In the genomic region with DNA sequence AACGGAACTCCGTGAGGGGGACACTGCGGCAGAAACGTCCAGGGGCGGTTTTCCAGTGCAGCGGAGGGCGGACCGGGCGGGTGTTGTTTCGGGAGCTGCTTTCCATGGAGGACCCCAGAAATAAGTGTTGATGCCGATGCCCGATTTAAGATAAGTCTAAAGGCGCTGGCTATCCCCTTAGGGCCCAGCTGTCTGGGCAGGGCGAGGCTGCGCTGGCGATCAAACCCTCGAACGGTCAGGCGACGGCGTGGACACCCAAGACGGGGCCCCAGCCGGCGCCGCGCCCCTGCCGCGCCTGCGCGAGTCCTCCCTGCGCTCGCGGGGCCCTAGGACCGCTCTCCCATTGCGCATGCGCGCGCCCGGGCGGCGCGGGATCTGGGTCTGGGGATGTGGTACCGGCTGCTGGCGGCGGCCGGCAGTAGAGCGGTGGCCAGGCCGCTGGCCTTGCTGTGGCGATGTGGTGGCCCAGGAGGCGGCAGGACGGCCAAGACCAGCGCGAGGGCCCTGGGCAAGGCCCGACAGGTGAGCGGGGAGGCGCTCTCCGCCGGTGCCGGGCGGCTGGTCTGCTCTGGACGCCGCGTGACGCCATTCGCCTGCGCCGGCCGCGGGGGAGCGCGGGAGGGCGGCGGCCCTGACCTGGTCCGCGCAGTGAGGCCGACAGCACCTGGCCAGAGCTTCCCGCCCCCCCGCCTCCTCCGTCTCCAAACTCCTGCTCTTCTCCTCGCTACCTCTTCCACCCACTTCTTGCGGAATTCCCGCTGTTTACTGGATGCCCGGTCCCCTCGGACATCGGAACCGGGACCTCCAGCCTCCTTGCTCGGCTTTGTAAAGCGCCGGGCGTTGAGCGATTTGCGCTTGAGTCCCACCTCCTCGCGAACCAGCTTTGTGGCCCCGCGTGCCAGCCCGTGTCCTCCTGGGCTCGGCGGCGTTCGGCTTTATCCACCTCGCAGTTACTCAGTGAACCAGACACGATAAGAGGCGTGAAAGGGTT, we compare ENCODE assay signal across 8 cellular contexts. TPM values are rescaled to one million over a fixed set of nuclear protein-coding genes. Genes with fewer than 3 reads are reported as not detected.
A peak's percentile ranks its signal among the peaks of the same experiment; 100 is the strongest.
DNase-seq lines count a peak whose midpoint lies in the region; ATAC-seq and TF ChIP-seq lines count a peak whose summit lies in the region.

No MANE protein-coding gene starts in this region.

- H3K27ac Mint-ChIP-seq in activated naive CD8-positive, alpha-beta T cell treated with anti-CD3 and anti-CD28 coated beads, Interleukin-2, amount 10 ng/mL, durations not matched to agents 7 days and 5 days = peak overlapping the region; percentile 97

- peak; percentile 88 to 91 for TF ChIP-seq POLR2A in tibial nerve (IDR thresholded peaks at IDR 0.05)

- TF ChIP-seq EP300 in tibial nerve (IDR thresholded peaks at IDR 0.05) = peak in 1 of 2 donors; percentile 87

- CTCF ChIA-PET in GM10248 (lab: Yijun Ruan, JAX) = interaction anchor here (0.8 to 1.3 kb wide), 2 partner anchors 12 to 14 kb away, joined by 3 to 5 read pairs; no protein-coding TSS in a partner anchor
- CTCF ChIA-PET in HEK293T (lab: Yijun Ruan, JAX) = interaction anchor here (0.9 kb wide), 1 partner anchor 112 kb away, joined by 3 read pairs; no protein-coding TSS in a partner anchor

- peaks cover 13% of the 10 kb centered on the region for H3K79me2 ChIP-seq in trophoblast cell (ENCODE audit: control insufficient read depth, insufficient read depth, low read length, poor library complexity)

- peak overlapping the region; percentile 97 for H2BK5ac ChIP-seq in trophoblast cell (ENCODE audit: low read depth, low read length, poor library complexity)

- H3K9me3 ChIP-seq in trophoblast cell (ENCODE audit: insufficient read depth, low read depth, low read length) (peaks cover 7% of the 10 kb centered on the region), tibial nerve (peaks cover 0 to 10% (median 0%) of the 10 kb centered on the region in 4 donors)

- no peaks in the 10 kb centered on the region for H3K27me3 Mint-ChIP-seq in activated naive CD8-positive, alpha-beta T cell treated with anti-CD3 and anti-CD28 coated beads, Interleukin-2, amount 10 ng/mL, durations not matched to agents 7 days and 5 days

- H3K4me3 Mint-ChIP-seq in activated naive CD8-positive, alpha-beta T cell treated with anti-CD3 and anti-CD28 coated beads, Interleukin-2, amount 10 ng/mL, durations not matched to agents 7 days and 5 days = peak overlapping the region; percentile 99

- peak overlapping the region; percentile 98 for H3K18ac ChIP-seq in trophoblast cell (ENCODE audit: low read length)

- peak overlapping the region; percentile 90 for H3K4ac ChIP-seq in trophoblast cell (ENCODE audit: low read depth, low read length)

- peak overlapping the region; percentile 92 for H3K27ac ChIP-seq in trophoblast cell (ENCODE audit: low read depth, low read length)
- peak overlapping the region; percentile 92 to 98 (median 96) for H3K27ac ChIP-seq in tibial nerve

- no CpG with 5 or more reads among the region's 104 CpGs for WGBS in trophoblast cell (ENCODE audit: extremely low coverage, insufficient coverage, insufficient read length)
- 1% methylated on average over 37 to 70 of the region's 104 CpGs for WGBS in tibial nerve, 2 donors

- TF ChIP-seq CTCF in GM10248 (IDR thresholded peaks at IDR 0.05; ENCODE audit: control extremely low read depth, extremely low read depth, low read depth, missing control alignments) (no peak), tibial nerve (IDR thresholded peaks at IDR 0.05) (peak in 2 of 5 experiments; percentile 49 to 63)

- peak overlapping the region; percentile 61 for H3K4me2 ChIP-seq in trophoblast cell (ENCODE audit: low read length)

- ATAC-seq in activated naive CD8-positive, alpha-beta T cell treated with anti-CD3 and anti-CD28 coated beads, Interleukin-2, amount 10 ng/mL, durations not matched to agents 7 days and 5 days (ENCODE audit: low read depth) = peak; percentile 97

- H3K4me1 ChIP-seq in trophoblast cell (ENCODE audit: control insufficient read depth in 1 of 2, insufficient read depth in 2 of 2, low read length in 2 of 2) (peaks cover 9% of the 10 kb centered on the region in 2 experiments), tibial nerve (peaks cover 0 to 44% (median 20%) of the 10 kb centered on the region in 4 donors)

- H3K9ac ChIP-seq in trophoblast cell (ENCODE audit: low read length) = peak overlapping the region; percentile 98

- H3K4me3 ChIP-seq in trophoblast cell (ENCODE audit: low read depth, low read length) (peak overlapping the region; percentile 97), tibial nerve (peak overlapping the region; percentile 75 to 98 (median 92))

- peaks cover 15% of the 10 kb centered on the region for H3K36me3 Mint-ChIP-seq in activated naive CD8-positive, alpha-beta T cell treated with anti-CD3 and anti-CD28 coated beads, Interleukin-2, amount 10 ng/mL, durations not matched to agents 7 days and 5 days

- POLR2A ChIA-PET in GM10248 (lab: Yijun Ruan, JAX) = interaction anchor here (1.0 kb wide), 1 partner anchor 19 kb away, joined by 3 read pairs; no protein-coding TSS in a partner anchor
- POLR2A ChIA-PET in HEK293T (lab: Yijun Ruan, JAX) = interaction anchor here (0.8 to 3.0 kb wide), 20 partner anchors 8 to 74 kb away, joined by 3 to 12 read pairs (median 4); partner anchors contain the start of gene TUBB3
- POLR2A ChIA-PET in activated naive CD8-positive, alpha-beta T cell treated with anti-CD3 and anti-CD28 coated beads, Interleukin-2, amount 10 ng/mL, durations not matched to agents 7 days and 5 days (lab: Charles Lee) = interaction anchor here (0.7 to 2.1 kb wide), 7 partner anchors 23 to 755 kb away, joined by 3 to 10 read pairs (median 4); partner anchors contain the start of genes MC1R, TCF25 and ZNF778

- H3K9me3 Mint-ChIP-seq in activated naive CD8-positive, alpha-beta T cell treated with anti-CD3 and anti-CD28 coated beads, Interleukin-2, amount 10 ng/mL, durations not matched to agents 7 days and 5 days = peaks cover 5% of the 10 kb centered on the region

- intact Hi-C loops in cardiac septum (cut with DNase I) = loop anchor here (5.0 kb wide), 1 partner anchor 50 kb away; the partner anchor contains the start of gene TUBB3

- H3K27me3 ChIP-seq in trophoblast cell (ENCODE audit: insufficient read depth, low read length) (no peaks in the 10 kb centered on the region), tibial nerve (no peaks in the 10 kb centered on the region)

- H3K23ac ChIP-seq in trophoblast cell (ENCODE audit: low read length) = no peak overlapping the region

- H2AK5ac ChIP-seq in trophoblast cell (ENCODE audit: low read length) = peak overlapping the region; percentile 71

- H4K12ac ChIP-seq in trophoblast cell (ENCODE audit: low read depth, low read length) = peak overlapping the region; percentile 100

- peak overlapping the region; percentile 99 for H4K91ac ChIP-seq in trophoblast cell (ENCODE audit: low read depth, low read length)

- DNase-seq in GM10248 (ENCODE audit: extremely low spot score) (peak; percentile 100), HEK293T (ENCODE audit: extremely low spot score) (peak; percentile 100), MV-4-11 (lab: John Stamatoyannopoulos, UW) (peak; percentile 85), SKM-1 treated with dmso at 0.1 percent for 144 hours (lab: John Stamatoyannopoulos, UW; ENCODE audit: unreplicated experiment) (peak; percentile 88), cardiac septum (ENCODE audit: low spot score) (peak; percentile 96), trophoblast cell (peak; percentile 93 to 99), tibial nerve (ENCODE audit: low spot score in 2 of 2) (peak; percentile 75 to 79)
- DNase-seq in activated naive CD8-positive, alpha-beta T cell treated with anti-CD3 and anti-CD28 coated beads, Interleukin-2, amount 10 ng/mL, durations not matched to agents 7 days and 5 days = peak; percentile 98

- H2BK120ac ChIP-seq in trophoblast cell (ENCODE audit: insufficient read depth, low read length, poor library complexity) = peak overlapping the region; percentile 91

- H3K14ac ChIP-seq in trophoblast cell (ENCODE audit: low read length) = peak overlapping the region; percentile 100

- peak overlapping the region; percentile 98 for H2AFZ ChIP-seq in trophoblast cell (ENCODE audit: insufficient read depth, low read length, poor library complexity)

- peak overlapping the region; percentile 100 for H4K8ac ChIP-seq in trophoblast cell (ENCODE audit: low read depth, low read length)

- peaks cover 4% of the 10 kb centered on the region in 2 experiments for H3K36me3 ChIP-seq in trophoblast cell (ENCODE audit: control insufficient read depth in 1 of 2, insufficient read depth in 2 of 2, low read length in 2 of 2)
- H3K36me3 ChIP-seq in tibial nerve = peaks cover 0 to 23% (median 0%) of the 10 kb centered on the region in 3 donors

- no peak overlapping the region for H2BK12ac ChIP-seq in trophoblast cell (ENCODE audit: low read length)

- H3K79me1 ChIP-seq in trophoblast cell (ENCODE audit: low read length) = peaks cover 12% of the 10 kb centered on the region

- peaks cover 21% of the 10 kb centered on the region for H3K4me1 Mint-ChIP-seq in activated naive CD8-positive, alpha-beta T cell treated with anti-CD3 and anti-CD28 coated beads, Interleukin-2, amount 10 ng/mL, durations not matched to agents 7 days and 5 days

TF ChIP-seq in HEK293T, 16 proteins besides CTCF, POLR2A, EP300 and RAD21:
- peak; percentile 88 for TF ChIP-seq L3MBTL2 (conservative IDR thresholded peaks at IDR 0.05)
- TF ChIP-seq NFRKB (IDR thresholded peaks at IDR 0.05) = no peak
TF ChIP-seq in HEK293T: peak in this region for 1.

RNA-seq across cellular contexts. Expression of gene DEF8, which starts 24.0 kb away (rescaled TPM):
- total RNA-seq in activated naive CD8-positive, alpha-beta T cell treated with anti-CD3 and anti-CD28 coated beads, Interleukin-2, amount 10 ng/mL, durations not matched to agents 7 days and 5 days = 10 to 100 TPM; 30.9 to 33.5 TPM
- total RNA-seq in cardiac septum = 42.8 TPM
- 48.9 and 52.2 TPM in 2 replicates for polyA plus RNA-seq in trophoblast cell (2013)
- total RNA-seq in tibial nerve = 100 to 1,000 TPM in 2 of 4 donors, 10 to 100 TPM in 2; 60.9 to 144 (median 96.6) TPM

RNA-seq across cellular contexts. Expression of gene DBNDD1, which starts 46.7 kb away (rescaled TPM):
- total RNA-seq in activated naive CD8-positive, alpha-beta T cell treated with anti-CD3 and anti-CD28 coated beads, Interleukin-2, amount 10 ng/mL, durations not matched to agents 7 days and 5 days = 1 to 10 TPM in 1 of 2 experiments, under 1 TPM in 1; 0.62 to 1.2 TPM
- 3.0 TPM for total RNA-seq in cardiac septum
- polyA plus RNA-seq in trophoblast cell (2013) = 9.9 and 10.6 TPM in 2 replicates
- total RNA-seq in tibial nerve = 1 to 10 TPM in 3 of 4 donors, under 1 TPM in 1; 0.42 to 2.6 (median 1.3) TPM

RNA-seq across cellular contexts. Expression of gene TUBB3, which starts 49.4 kb away (rescaled TPM):
- total RNA-seq in activated naive CD8-positive, alpha-beta T cell treated with anti-CD3 and anti-CD28 coated beads, Interleukin-2, amount 10 ng/mL, durations not matched to agents 7 days and 5 days = under 1 TPM; 0.31 to 0.86 TPM
- total RNA-seq in cardiac septum = 6.8 TPM
- 398 and 423 TPM in 2 replicates for polyA plus RNA-seq in trophoblast cell (2013)
- total RNA-seq in tibial nerve = 10 to 100 TPM in 1 of 4 donors, 1 to 10 TPM in 1, under 1 TPM in 1, not detected in 1; 0.59 to 12.0 (median 3.5) TPM

RNA-seq across cellular contexts. Expression of gene MC1R, which starts 53.9 kb away (rescaled TPM):
- total RNA-seq in activated naive CD8-positive, alpha-beta T cell treated with anti-CD3 and anti-CD28 coated beads, Interleukin-2, amount 10 ng/mL, durations not matched to agents 7 days and 5 days = 1 to 10 TPM; 5.8 to 7.4 TPM
- total RNA-seq in cardiac septum (4.0 TPM), tibial nerve (10 to 100 TPM in 1 of 4 donors, 1 to 10 TPM in 3; 3.3 to 15.7 (median 6.9) TPM)
- 3.3 TPM in 2 replicates for polyA plus RNA-seq in trophoblast cell (2013)

Comparison
In these comparisons a context has a peak if more than half of its experiments do, and no peak if none do; other contexts are left out.
1. Peak in every context shown above with its lines: DNase-seq, ATAC-seq, H3K4me3 ChIP-seq and H3K27ac ChIP-seq.